ENCODE assay signal across 23 cellular contexts in the genomic region with DNA sequence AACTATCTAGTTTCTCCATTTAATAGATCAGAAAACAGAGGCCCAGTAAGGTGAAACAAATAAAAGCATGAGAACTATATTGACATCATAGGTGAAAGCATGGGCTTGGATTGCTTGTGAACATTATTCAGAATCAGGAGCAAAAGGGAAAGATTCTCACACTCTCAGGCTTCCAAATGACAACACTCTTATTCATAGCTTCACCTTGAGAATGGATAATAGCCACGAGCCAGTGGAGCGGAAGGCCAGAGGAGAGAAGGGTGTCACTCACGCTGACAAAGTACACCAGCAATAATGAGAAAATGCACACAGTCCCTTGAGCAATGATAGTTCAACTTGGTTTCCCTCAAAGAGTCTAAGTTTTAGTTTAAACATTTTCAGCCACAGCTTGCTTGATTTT.
"Had no signal": no experiment of that assay in that cellular context is flagged by ENCODE, and none has a peak within 500 bp of the region (broad histone marks: within the 10 kb centered on the region; RNA-seq: fewer than 3 reads in every experiment).

No MANE protein-coding gene starts in this region.

- FAIRE-seq: endometrium, frontal cortex, kidney had no signal

- DNase-seq: dermis blood vessel endothelial cell; effector memory CD4-positive, alpha-beta T cell; head of caudate nucleus; kidney; left ventricle myocardium superior; lower lobe of right lung; natural killer cell; nucleus accumbens; right cardiac atrium; sigmoid colon; stimulated activated CD4-positive, alpha-beta T cell treated with anti-CD3 and anti-CD28 coated beads, Interleukin-2, amount 100 ng/mL, for 24 hours; stimulated activated CD4-positive, alpha-beta T cell treated with anti-CD3 and anti-CD28 coated beads, Interleukin-4, amount 100 ng/mL, for 24 hours; stimulated activated naive CD4-positive, alpha-beta T cell treated with Interleukin-2 at 50 U/mL for 16 hours; stomach; thyroid gland; trophoblast cell had no signal

- H3K9me3 ChIP-seq: lower lobe of right lung, prostate gland, sigmoid colon, thyroid gland, vagina had no signal

- H3K4me3 ChIP-seq: coronary artery, hepatocyte, lower lobe of right lung, prostate gland, sigmoid colon, stomach, thyroid gland, vagina had no signal

- H3K27ac Mint-ChIP-seq: natural killer cell; stimulated activated effector memory CD8-positive, alpha-beta T cell treated with anti-CD3 and anti-CD28 coated beads, Interleukin-12 subunit alpha, Interleukin-12 subunit beta, amount 100 ng/mL, for 72 hours had no signal

- H3K27ac ChIP-seq: coronary artery, hepatocyte, lower lobe of right lung, prostate gland, sigmoid colon, stomach, thyroid gland, vagina had no signal

- H3K4me3 Mint-ChIP-seq: natural killer cell; stimulated activated effector memory CD8-positive, alpha-beta T cell treated with anti-CD3 and anti-CD28 coated beads, Interleukin-12 subunit alpha, Interleukin-12 subunit beta, amount 100 ng/mL, for 72 hours had no signal

- H3K27me3 ChIP-seq: hepatocyte, sigmoid colon, stomach, thyroid gland, vagina had no signal

- H3K4me1 Mint-ChIP-seq: natural killer cell; stimulated activated effector memory CD8-positive, alpha-beta T cell treated with anti-CD3 and anti-CD28 coated beads, Interleukin-12 subunit alpha, Interleukin-12 subunit beta, amount 100 ng/mL, for 72 hours had no signal

- H3K36me3 ChIP-seq: lower lobe of right lung, prostate gland, sigmoid colon, stomach, thyroid gland, vagina had no signal

- H2AFZ ChIP-seq: hepatocyte had no signal

- H3K36me3 Mint-ChIP-seq: natural killer cell; stimulated activated effector memory CD8-positive, alpha-beta T cell treated with anti-CD3 and anti-CD28 coated beads, Interleukin-12 subunit alpha, Interleukin-12 subunit beta, amount 100 ng/mL, for 72 hours had no signal

- H3K79me2 ChIP-seq: hepatocyte had no signal

- H3K4me2 ChIP-seq: hepatocyte had no signal

- ATAC-seq: left ventricle myocardium superior; lower lobe of right lung; natural killer cell; right cardiac atrium; stimulated activated effector memory CD8-positive, alpha-beta T cell treated with anti-CD3 and anti-CD28 coated beads, Interleukin-12 subunit alpha, Interleukin-12 subunit beta, amount 100 ng/mL, for 72 hours had no signal

- H3K4me1 ChIP-seq: lower lobe of right lung, prostate gland, sigmoid colon, stomach, thyroid gland, vagina had no signal
